In the genomic region with DNA sequence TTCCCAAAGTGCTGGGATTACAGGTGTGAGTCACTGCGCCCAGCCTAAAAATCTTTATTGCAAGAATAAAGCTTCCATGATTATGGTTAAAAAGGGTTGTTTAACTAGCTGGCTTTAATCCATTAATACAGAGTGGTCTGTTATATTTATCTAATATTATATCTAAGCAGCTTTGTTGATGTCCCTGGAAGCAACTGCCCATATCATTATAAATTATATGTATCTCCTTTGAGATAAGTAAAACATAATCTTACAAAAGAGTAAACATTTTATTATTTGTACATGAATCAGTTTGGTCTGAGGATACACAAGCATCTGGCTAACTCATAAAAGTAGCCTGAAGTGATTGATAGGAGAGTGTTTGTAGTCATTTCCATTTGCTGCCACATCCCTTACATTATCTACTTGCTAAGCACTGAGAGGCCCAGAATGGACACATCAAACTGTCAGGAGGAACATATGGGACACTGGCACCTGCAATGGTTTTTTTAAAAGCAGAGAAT, we compare ENCODE assay signal across 11 cellular contexts. TPM values are rescaled to one million over a fixed set of nuclear protein-coding genes. Genes with fewer than 3 reads are reported as not detected.
DNase-seq lines count a peak whose midpoint lies in the region; ATAC-seq and TF ChIP-seq lines count a peak whose summit lies in the region.
"Had no signal": no experiment of that assay in that cellular context is flagged by ENCODE, and none has a peak within 500 bp of the region (broad histone marks: within the 10 kb centered on the region; RNA-seq: fewer than 3 reads in every experiment).

No MANE protein-coding gene starts in this region.

- H2BK120ac ChIP-seq in mesenchymal stem cell (ENCODE audit: low read depth, low read length) = no peak overlapping the region

- no peak overlapping the region for H4K91ac ChIP-seq in mesenchymal stem cell (ENCODE audit: low read length)

- peaks cover 38% of the 10 kb centered on the region for H3K4me1 Mint-ChIP-seq in activated T-cell treated with anti-CD3 and anti-CD28 coated beads, Interleukin-2, amount 50 U/mL, for 72 hours (ENCODE audit: low read depth)
- H3K4me1 Mint-ChIP-seq in activated T-helper 2 cell treated with anti-CD3 and anti-CD28 coated beads, Interferon-gamma antibody, Interleukin-2, Interleukin-4, amounts not matched to agents 10 μg/mL and 5 μg/mL and 100 μg/mL, durations not matched to agents 14 hours and 24 hours and 36 hours (ENCODE audit: low read depth) = peaks cover 35% of the 10 kb centered on the region
- no peaks in the 10 kb centered on the region for H3K4me1 Mint-ChIP-seq in CD14-positive monocyte

- no peak for DNase-seq in activated T-cell treated with anti-CD3 and anti-CD28 coated beads, Interleukin-2, amount 50 U/mL, for 72 hours
- DNase-seq in activated T-cell treated with anti-CD3 and anti-CD28 coated beads, Interleukin-2, amount 50 U/mL, for 1 hour = no peak
- DNase-seq in activated T-helper 2 cell treated with anti-CD3 and anti-CD28 coated beads, Interferon-gamma antibody, Interleukin-2, Interleukin-4, amounts not matched to agents 10 μg/mL and 5 μg/mL and 100 μg/mL, durations not matched to agents 14 hours and 24 hours and 36 hours (ENCODE audit: low spot score) = no peak
- DNase-seq in mesenchymal stem cell (no peak), tibial nerve (ENCODE audit: low spot score in 2 of 2) (no peak), CD14-positive monocyte (ENCODE audit: low spot score) (no peak), MM.1S (no peak), T-helper 9 cell (no peak)
- DNase-seq: activated T-cell treated with anti-CD3 and anti-CD28 coated beads, Interleukin-2, amount 50 U/mL, for 48 hours; NCI-H510A treated with DMSO at 0.1 percent for 48 hours; T1000 had no signal

- H3K9ac ChIP-seq in mesenchymal stem cell (ENCODE audit: low read length) (peak overlapping the region; percentile 41), MM.1S (ENCODE audit: low read length) (no peak overlapping the region)

- no CpG with 5 or more reads among the region's 1 CpG for WGBS in mesenchymal stem cell
- WGBS in tibial nerve, 2 donors = 100% methylated on average over 1 of the region's 1 CpG

- peaks cover 19% of the 10 kb centered on the region for H3K79me1 ChIP-seq in mesenchymal stem cell (replicated peaks; ENCODE audit: low read length, poor library complexity, severe bottlenecking)

- H3K18ac ChIP-seq in mesenchymal stem cell (ENCODE audit: low read depth in 1 of 2, low read length in 2 of 2) = no peak overlapping the region

- H4K20me1 ChIP-seq in MM.1S (ENCODE audit: insufficient read depth, low read length) = no peaks in the 10 kb centered on the region

- H3K27me3 Mint-ChIP-seq in activated T-cell treated with anti-CD3 and anti-CD28 coated beads, Interleukin-2, amount 50 U/mL, for 72 hours (ENCODE audit: low read depth) = no peaks in the 10 kb centered on the region
- no peaks in the 10 kb centered on the region for H3K27me3 Mint-ChIP-seq in activated T-helper 2 cell treated with anti-CD3 and anti-CD28 coated beads, Interferon-gamma antibody, Interleukin-2, Interleukin-4, amounts not matched to agents 10 μg/mL and 5 μg/mL and 100 μg/mL, durations not matched to agents 14 hours and 24 hours and 36 hours (ENCODE audit: low read depth)
- no peaks in the 10 kb centered on the region for H3K27me3 Mint-ChIP-seq in CD14-positive monocyte (ENCODE audit: low read depth in 3 of 3)

- TF ChIP-seq POLR2A in tibial nerve (IDR thresholded peaks at IDR 0.05) = no peak

- H3K4me1 ChIP-seq in mesenchymal stem cell (ENCODE audit: control insufficient read depth, insufficient read depth, low read depth, low read length) (peaks cover 6% of the 10 kb centered on the region), tibial nerve (peaks cover 0 to 29% (median 7%) of the 10 kb centered on the region in 4 donors), MM.1S (ENCODE audit: low read length) (no peaks in the 10 kb centered on the region)

- no peaks in the 10 kb centered on the region for H3K79me2 ChIP-seq in MM.1S (ENCODE audit: low read length)

- TF ChIP-seq CTCF in tibial nerve (IDR thresholded peaks at IDR 0.05) (no peak), CD14-positive monocyte (IDR thresholded peaks at IDR 0.05) (no peak), MM.1S (IDR thresholded peaks at IDR 0.05; ENCODE audit: low read length) (no peak)

- no peak overlapping the region for H3K4me2 ChIP-seq in mesenchymal stem cell (ENCODE audit: low read length, poor library complexity, severe bottlenecking)
- no peak overlapping the region for H3K4me2 ChIP-seq in MM.1S (ENCODE audit: low read depth, low read length)

- H3K9me3 ChIP-seq in mesenchymal stem cell (ENCODE audit: control insufficient read depth, low read length) (no peaks in the 10 kb centered on the region), tibial nerve (no peaks in the 10 kb centered on the region), MM.1S (replicated peaks; ENCODE audit: insufficient read depth, low read length) (no peaks in the 10 kb centered on the region)

- H3K4ac ChIP-seq in mesenchymal stem cell (ENCODE audit: low read depth in 1 of 2, low read length in 2 of 2) = no peak overlapping the region

- no peak overlapping the region for H3K14ac ChIP-seq in mesenchymal stem cell (ENCODE audit: low read length in 2 of 2)

- H3K27me3 ChIP-seq in mesenchymal stem cell (ENCODE audit: control insufficient read depth in 1 of 2, insufficient read depth in 1 of 2, low read length in 2 of 2) = no peaks in the 10 kb centered on the region
- H3K27me3 ChIP-seq in tibial nerve = no peaks in the 10 kb centered on the region
- H3K27me3 ChIP-seq in MM.1S (replicated peaks; ENCODE audit: insufficient read depth, low read length) = no peaks in the 10 kb centered on the region

- no peak overlapping the region for H2BK12ac ChIP-seq in mesenchymal stem cell (ENCODE audit: low read length in 2 of 2)

- no peak overlapping the region for H3K4me3 ChIP-seq in mesenchymal stem cell (ENCODE audit: insufficient read depth in 1 of 2, low read depth in 1 of 2, low read length in 2 of 2)
- H3K4me3 ChIP-seq in tibial nerve = no peak overlapping the region
- H3K4me3 ChIP-seq in MM.1S (ENCODE audit: low read length) = no peak overlapping the region

- H3K4me3 Mint-ChIP-seq in activated T-cell treated with anti-CD3 and anti-CD28 coated beads, Interleukin-2, amount 50 U/mL, for 72 hours = peak overlapping the region; percentile 10 to 36
- H3K4me3 Mint-ChIP-seq in activated T-helper 2 cell treated with anti-CD3 and anti-CD28 coated beads, Interferon-gamma antibody, Interleukin-2, Interleukin-4, amounts not matched to agents 10 μg/mL and 5 μg/mL and 100 μg/mL, durations not matched to agents 14 hours and 24 hours and 36 hours (ENCODE audit: low read depth) = no peak overlapping the region
- H3K4me3 Mint-ChIP-seq in CD14-positive monocyte = no peak overlapping the region

- H2AFZ ChIP-seq in mesenchymal stem cell (ENCODE audit: low read depth, low read length) (no peak overlapping the region), MM.1S (ENCODE audit: low read length) (no peak overlapping the region)

- H3K36me3 Mint-ChIP-seq in activated T-cell treated with anti-CD3 and anti-CD28 coated beads, Interleukin-2, amount 50 U/mL, for 72 hours (ENCODE audit: insufficient read depth in 2 of 2) = peaks cover 6 to 21% of the 10 kb centered on the region in 2 donors
- peaks cover 53% of the 10 kb centered on the region for H3K36me3 Mint-ChIP-seq in activated T-helper 2 cell treated with anti-CD3 and anti-CD28 coated beads, Interferon-gamma antibody, Interleukin-2, Interleukin-4, amounts not matched to agents 10 μg/mL and 5 μg/mL and 100 μg/mL, durations not matched to agents 14 hours and 24 hours and 36 hours (ENCODE audit: low read depth)
- peaks cover 46 to 49% of the 10 kb centered on the region in 2 donors for H3K36me3 Mint-ChIP-seq in CD14-positive monocyte

- H2AK5ac ChIP-seq in mesenchymal stem cell (ENCODE audit: low read length, severe bottlenecking) = peak overlapping the region; percentile 66

- H3K27ac ChIP-seq in mesenchymal stem cell (ENCODE audit: low read length, poor library complexity, severe bottlenecking) = no peak overlapping the region
- peak overlapping the region in 3 of 4 donors; percentile 59 to 84 (median 63) for H3K27ac ChIP-seq in tibial nerve
- no peak overlapping the region for H3K27ac ChIP-seq in MM.1S (ENCODE audit: low read length)

- no peak overlapping the region for H2BK15ac ChIP-seq in mesenchymal stem cell (ENCODE audit: low read depth, poor library complexity, severe bottlenecking)

- ATAC-seq in activated T-cell treated with anti-CD3 and anti-CD28 coated beads, Interleukin-2, amount 50 U/mL, for 72 hours (replicated peaks in 1 of 2) = no peak

- no peaks in the 10 kb centered on the region for H3K9me2 ChIP-seq in MM.1S (replicated peaks; ENCODE audit: insufficient read depth, low read length)

- no peaks in the 10 kb centered on the region for H3F3A ChIP-seq in MM.1S (ENCODE audit: insufficient read depth, low read length)

- H2BK5ac ChIP-seq in mesenchymal stem cell (ENCODE audit: low read depth, low read length, poor library complexity, severe bottlenecking) = no peak overlapping the region

- no peaks in the 10 kb centered on the region for H3K9me3 Mint-ChIP-seq in activated T-cell treated with anti-CD3 and anti-CD28 coated beads, Interleukin-2, amount 50 U/mL, for 72 hours
- H3K9me3 Mint-ChIP-seq in activated T-helper 2 cell treated with anti-CD3 and anti-CD28 coated beads, Interferon-gamma antibody, Interleukin-2, Interleukin-4, amounts not matched to agents 10 μg/mL and 5 μg/mL and 100 μg/mL, durations not matched to agents 14 hours and 24 hours and 36 hours = no peaks in the 10 kb centered on the region
- H3K9me3 Mint-ChIP-seq in CD14-positive monocyte = peaks cover 0 to 2% (median 0%) of the 10 kb centered on the region in 7 donors

- no peak overlapping the region for H3K23ac ChIP-seq in mesenchymal stem cell (ENCODE audit: low read length in 2 of 2)

- intact Hi-C loops in activated T-helper 2 cell treated with anti-CD3 and anti-CD28 coated beads, Interferon-gamma antibody, Interleukin-2, Interleukin-4, amounts not matched to agents 10 μg/mL and 5 μg/mL and 100 μg/mL, durations not matched to agents 14 hours and 24 hours and 36 hours (cut with micrococcal nuclease) = no loop called here
- intact Hi-C loops in CD14-positive monocyte (cut with micrococcal nuclease) = no loop called here

- H4K8ac ChIP-seq in mesenchymal stem cell (ENCODE audit: low read length) = no peak overlapping the region

- H3K36me3 ChIP-seq in mesenchymal stem cell (ENCODE audit: control insufficient read depth in 1 of 2, insufficient read depth in 2 of 2, low read depth in 1 of 2, low read length in 2 of 2) (peaks cover 14 to 63% of the 10 kb centered on the region in 2 experiments), tibial nerve (peaks cover 0 to 8% (median 4%) of the 10 kb centered on the region in 3 donors), MM.1S (replicated peaks; ENCODE audit: insufficient read depth, low read length) (no peaks in the 10 kb centered on the region)

- peak overlapping the region; percentile 62 for H3K27ac Mint-ChIP-seq in activated T-cell treated with anti-CD3 and anti-CD28 coated beads, Interleukin-2, amount 50 U/mL, for 72 hours
- H3K27ac Mint-ChIP-seq in activated T-helper 2 cell treated with anti-CD3 and anti-CD28 coated beads, Interferon-gamma antibody, Interleukin-2, Interleukin-4, amounts not matched to agents 10 μg/mL and 5 μg/mL and 100 μg/mL, durations not matched to agents 14 hours and 24 hours and 36 hours = peak overlapping the region; percentile 46
- H3K27ac Mint-ChIP-seq in CD14-positive monocyte = peak overlapping the region in 1 of 7 donors; percentile 66

- TF ChIP-seq EP300 in tibial nerve (IDR thresholded peaks at IDR 0.05) = no peak

RNA-seq across cellular contexts. Expression of gene TRAF3IP2, which starts 46.9 kb away (rescaled TPM):
- total RNA-seq in activated T-cell treated with anti-CD3 and anti-CD28 coated beads, Interleukin-2, amount 50 U/mL, for 72 hours = 10 to 100 TPM; 29.3 to 45.5 TPM
- total RNA-seq in activated T-helper 2 cell treated with anti-CD3 and anti-CD28 coated beads, Interferon-gamma antibody, Interleukin-2, Interleukin-4, amounts not matched to agents 10 μg/mL and 5 μg/mL and 100 μg/mL, durations not matched to agents 14 hours and 24 hours and 36 hours = 20.9 and 22.5 TPM in 2 replicates
- polyA plus RNA-seq in mesenchymal stem cell (2013, experiment 1 of 2) = 12.5 TPM
- polyA plus RNA-seq in mesenchymal stem cell (2013, experiment 2 of 2) = 13.1 TPM
- total RNA-seq in tibial nerve = 10 to 100 TPM; 17.2 to 30.6 (median 19.7) TPM
- 1 to 10 TPM; 1.9 to 3.6 TPM for polyA plus RNA-seq in CD14-positive monocyte

Comparison
In these comparisons a context has a peak if more than half of its experiments do, and no peak if none do; other contexts are left out.
1. H3K4me3 Mint-ChIP-seq: peak in activated T-cell treated with anti-CD3 and anti-CD28 coated beads, Interleukin-2, amount 50 U/mL, for 72 hours (2 of 2); none in activated T-helper 2 cell treated with anti-CD3 and anti-CD28 coated beads, Interferon-gamma antibody, Interleukin-2, Interleukin-4, amounts not matched to agents 10 μg/mL and 5 μg/mL and 100 μg/mL, durations not matched to agents 14 hours and 24 hours and 36 hours (single experiment) and CD14-positive monocyte (0 of 2).
2. H3K27ac ChIP-seq: peak in tibial nerve (3 of 4); none in mesenchymal stem cell (single experiment) and MM.1S (single experiment).